11 cellular contexts compared by ENCODE assay signal in genomic region chr13:110109910-110110309, GRCh38.
A peak's percentile ranks its signal among the peaks of the same experiment; 100 is the strongest.
DNase-seq lines count a peak whose midpoint lies in the region; ATAC-seq and TF ChIP-seq lines count a peak whose summit lies in the region.
"Had no signal": no experiment of that assay in that cellular context is flagged by ENCODE, and none has a peak within 500 bp of the region (broad histone marks: within the 10 kb centered on the region; RNA-seq: fewer than 3 reads in every experiment).

No MANE protein-coding gene starts in this region.

- H3K27ac ChIP-seq in SJCRH30: no peak overlapping the region
- H3K27ac ChIP-seq: KMS-11 had no signal

- no peaks in the 10 kb centered on the region for H3K9me3 ChIP-seq in SJCRH30 (replicated peaks)

- H3K27me3 ChIP-seq in SJCRH30: no peaks in the 10 kb centered on the region

- TF ChIP-seq CTCF in AG09319 (IDR thresholded peaks at IDR 0.05; ENCODE audit: low read depth, low read length) (no peak), fibroblast of the aortic adventitia (IDR thresholded peaks at IDR 0.05; ENCODE audit: insufficient read depth, low read length) (no peak), omental fat pad (IDR thresholded peaks at IDR 0.05) (no peak)

- peaks cover 4% of the 10 kb centered on the region; the same call in 1 of the 2 replicates for H3K4me1 ChIP-seq in SJCRH30

- DNase-seq in AG09319 (ENCODE audit: extremely low read depth, low read depth) (peak; percentile 83), SJCRH30 (peak; percentile 38 to 48), fibroblast of the aortic adventitia (ENCODE audit: low read depth) (peak; percentile 92), omental fat pad (ENCODE audit: low spot score) (no peak), middle frontal gyrus (ENCODE audit: extremely low spot score, low spot score) (no peak), NAMALWA (ENCODE audit: low spot score) (no peak)
- no peak for DNase-seq in effector CD8-positive, alpha-beta T cell (lab: John Stamatoyannopoulos, UW)
- no peak for DNase-seq in stimulated activated CD8-positive, alpha-beta memory T cell treated with anti-CD3 and anti-CD28 coated beads, Interleukin-4, amount 100 ng/mL, for 48 hours
- DNase-seq: activated naive CD4-positive, alpha-beta T cell treated with Interleukin-2 at 50 U/mL for 16 hours had no signal

- no peaks in the 10 kb centered on the region for H3K36me3 ChIP-seq in SJCRH30

- H3K4me3 ChIP-seq in SJCRH30 (no peak overlapping the region), fibroblast of the aortic adventitia (ENCODE audit: low read depth, low read length) (no peak overlapping the region)

- peak; percentile 92 for ATAC-seq in omental fat pad (ENCODE audit: low FRiP score)
- ATAC-seq: stimulated activated effector memory CD8-positive, alpha-beta T cell treated with anti-CD3 and anti-CD28 coated beads, Interleukin-12 subunit alpha, Interleukin-12 subunit beta, amount 100 ng/mL, for 72 hours had no signal

Comparison
In these comparisons a context has a peak if more than half of its experiments do, and no peak if none do; other contexts are left out.
1. DNase-seq: peak in AG09319 (single experiment), SJCRH30 (2 of 2) and fibroblast of the aortic adventitia (single experiment); none in omental fat pad (single experiment), middle frontal gyrus (single experiment), effector CD8-positive, alpha-beta T cell (single experiment), stimulated activated CD8-positive, alpha-beta memory T cell treated with anti-CD3 and anti-CD28 coated beads, Interleukin-4, amount 100 ng/mL, for 48 hours (single experiment) and NAMALWA (single experiment).